14 cellular contexts compared by ENCODE assay signal in genomic region chr14:83873626-83874025, GRCh38.
A peak's percentile ranks its signal among the peaks of the same experiment; 100 is the strongest.
DNase-seq lines count a peak whose midpoint lies in the region; ATAC-seq and TF ChIP-seq lines count a peak whose summit lies in the region.
"Had no signal": no experiment of that assay in that cellular context is flagged by ENCODE, and none has a peak within 500 bp of the region (broad histone marks: within the 10 kb centered on the region; RNA-seq: fewer than 3 reads in every experiment).

No MANE protein-coding gene starts in this region.

- H2BK120ac ChIP-seq in mesenchymal stem cell (ENCODE audit: low read depth, low read length) = no peak overlapping the region

- DNase-seq in OCI-M1 (lab: John Stamatoyannopoulos, UW) (peak; percentile 61), fibroblast of villous mesenchyme (ENCODE audit: low read depth) (peak; percentile 52), mesenchymal stem cell (peak; percentile 76), smooth muscle cell (lab: John Stamatoyannopoulos, UW; ENCODE audit: unreplicated experiment) (no peak), HuH-7 (ENCODE audit: low spot score) (no peak), uterus (no peak)
- DNase-seq: Calu3; CD8-positive, alpha-beta T cell; DMS79 treated with DMSO at 0.1 percent for 48 hours; GF-D8; GOT3; H9 had no signal

- H4K20me1 ChIP-seq in smooth muscle cell (ENCODE audit: low read depth) = no peaks in the 10 kb centered on the region
- H4K20me1 ChIP-seq: BLaER1 treated with 17β-estradiol and CSF1 and Interleukin-3, amounts not matched to agents 10 nM and 100 nM had no signal

- H3K27ac ChIP-seq in mesenchymal stem cell (ENCODE audit: low read length, poor library complexity, severe bottlenecking) = no peak overlapping the region
- H3K27ac ChIP-seq in smooth muscle cell (ENCODE audit: low read depth) = no peak overlapping the region
- no peak overlapping the region for H3K27ac ChIP-seq in uterus
- H3K27ac ChIP-seq: BLaER1 treated with 17β-estradiol and CSF1 and Interleukin-3, amounts not matched to agents 10 nM and 100 nM had no signal

- no peak for ATAC-seq in HG03039 (IDR thresholded peaks at IDR 0.05; ENCODE audit: unreplicated experiment)
- ATAC-seq: CD8-positive, alpha-beta T cell had no signal

- H3K4ac ChIP-seq in mesenchymal stem cell (ENCODE audit: low read depth in 1 of 2, low read length in 2 of 2) = no peak overlapping the region

- H3K18ac ChIP-seq in mesenchymal stem cell (ENCODE audit: low read depth in 1 of 2, low read length in 2 of 2) = no peak overlapping the region

- no peaks in the 10 kb centered on the region for H3K27me3 ChIP-seq in mesenchymal stem cell (ENCODE audit: control insufficient read depth in 1 of 2, insufficient read depth in 1 of 2, low read length in 2 of 2)
- no peaks in the 10 kb centered on the region for H3K27me3 ChIP-seq in smooth muscle cell (ENCODE audit: low read depth)
- no peaks in the 10 kb centered on the region for H3K27me3 ChIP-seq in uterus
- H3K27me3 ChIP-seq: BLaER1 treated with 17β-estradiol and CSF1 and Interleukin-3, amounts not matched to agents 10 nM and 100 nM had no signal

- H3F3A ChIP-seq in smooth muscle cell (ENCODE audit: low read depth) = no peaks in the 10 kb centered on the region

- no peak overlapping the region for H3K23ac ChIP-seq in mesenchymal stem cell (ENCODE audit: low read length in 2 of 2)

- TF ChIP-seq CTCF in fibroblast of villous mesenchyme (IDR thresholded peaks at IDR 0.05; ENCODE audit: insufficient read depth, low read depth, low read length) (no peak), smooth muscle cell (IDR thresholded peaks at IDR 0.05; ENCODE audit: borderline replicate concordance, insufficient read depth, poor library complexity, severe bottlenecking) (no peak), uterus (IDR thresholded peaks at IDR 0.05) (no peak)

- no peaks in the 10 kb centered on the region for H3K79me2 ChIP-seq in smooth muscle cell (ENCODE audit: low read depth)

- no peak overlapping the region for H2BK15ac ChIP-seq in mesenchymal stem cell (ENCODE audit: low read depth, poor library complexity, severe bottlenecking)

- no peak overlapping the region for H4K8ac ChIP-seq in mesenchymal stem cell (ENCODE audit: low read length)

- intact Hi-C loops in uterus (cut with DNase I; ENCODE audit: low total_unique reads) = no loop called here

- no peak overlapping the region for H2AFZ ChIP-seq in mesenchymal stem cell (ENCODE audit: low read depth, low read length)
- peak overlapping the region; percentile 84 for H2AFZ ChIP-seq in smooth muscle cell (ENCODE audit: low read depth)

- H3K9me3 ChIP-seq in mesenchymal stem cell (ENCODE audit: control insufficient read depth, low read length) (no peaks in the 10 kb centered on the region), smooth muscle cell (replicated peaks; ENCODE audit: low read depth) (no peaks in the 10 kb centered on the region), uterus (no peaks in the 10 kb centered on the region)
- H3K9me3 ChIP-seq: BLaER1 treated with 17β-estradiol and CSF1 and Interleukin-3, amounts not matched to agents 10 nM and 100 nM had no signal

- WGBS in mesenchymal stem cell = 7% methylated on average over 4 of the region's 4 CpGs
- WGBS in smooth muscle cell (ENCODE audit: low lambda C conversion rate) = 30% methylated on average over 4 of the region's 4 CpGs

- H3K4me1 ChIP-seq in mesenchymal stem cell (ENCODE audit: control insufficient read depth, insufficient read depth, low read depth, low read length) (no peaks in the 10 kb centered on the region), smooth muscle cell (ENCODE audit: low read depth) (peaks cover 6% of the 10 kb centered on the region), uterus (no peaks in the 10 kb centered on the region)

- H3K4me2 ChIP-seq in mesenchymal stem cell (ENCODE audit: low read length, poor library complexity, severe bottlenecking) (no peak overlapping the region), smooth muscle cell (peak overlapping the region; percentile 55)
- H3K4me2 ChIP-seq: BLaER1 treated with 17β-estradiol and CSF1 and Interleukin-3, amounts not matched to agents 10 nM and 100 nM had no signal

- no peak overlapping the region for H4K91ac ChIP-seq in mesenchymal stem cell (ENCODE audit: low read length)

- H3K9ac ChIP-seq in mesenchymal stem cell (ENCODE audit: low read length) (no peak overlapping the region), smooth muscle cell (ENCODE audit: low read depth) (peak overlapping the region; percentile 31)
- H3K9ac ChIP-seq: BLaER1 treated with 17β-estradiol and CSF1 and Interleukin-3, amounts not matched to agents 10 nM and 100 nM had no signal

- H3K79me1 ChIP-seq in mesenchymal stem cell (replicated peaks; ENCODE audit: low read length, poor library complexity, severe bottlenecking) = no peaks in the 10 kb centered on the region

- H2BK5ac ChIP-seq in mesenchymal stem cell (ENCODE audit: low read depth, low read length, poor library complexity, severe bottlenecking) = no peak overlapping the region

- no peak for TF ChIP-seq POLR2A in uterus (IDR thresholded peaks at IDR 0.05)

- H3K36me3 ChIP-seq in mesenchymal stem cell (ENCODE audit: control insufficient read depth in 1 of 2, insufficient read depth in 2 of 2, low read depth in 1 of 2, low read length in 2 of 2) (no peaks in the 10 kb centered on the region), smooth muscle cell (ENCODE audit: low read depth) (no peaks in the 10 kb centered on the region), uterus (no peaks in the 10 kb centered on the region)
- H3K36me3 ChIP-seq: BLaER1 treated with 17β-estradiol and CSF1 and Interleukin-3, amounts not matched to agents 10 nM and 100 nM had no signal

- H2BK12ac ChIP-seq in mesenchymal stem cell (ENCODE audit: low read length in 2 of 2) = no peak overlapping the region

- H2AK5ac ChIP-seq in mesenchymal stem cell (ENCODE audit: low read length, severe bottlenecking) = no peak overlapping the region

- H3K14ac ChIP-seq in mesenchymal stem cell (ENCODE audit: low read length in 2 of 2) = no peak overlapping the region

- H3K4me3 ChIP-seq in fibroblast of villous mesenchyme (ENCODE audit: low read depth, low read length) (no peak overlapping the region), mesenchymal stem cell (ENCODE audit: insufficient read depth in 1 of 2, low read depth in 1 of 2, low read length in 2 of 2) (no peak overlapping the region), smooth muscle cell (no peak overlapping the region), uterus (no peak overlapping the region)
- H3K4me3 ChIP-seq: BLaER1 treated with 17β-estradiol and CSF1 and Interleukin-3, amounts not matched to agents 10 nM and 100 nM had no signal

Comparison
In these comparisons a context has a peak if more than half of its experiments do, and no peak if none do; other contexts are left out.
1. DNase-seq: peak in OCI-M1 (single experiment), fibroblast of villous mesenchyme (single experiment) and mesenchymal stem cell (single experiment); none in smooth muscle cell (single experiment), HuH-7 (single experiment) and uterus (0 of 2).